ENCODE assay signal across 1 cellular context in the genomic region with DNA sequence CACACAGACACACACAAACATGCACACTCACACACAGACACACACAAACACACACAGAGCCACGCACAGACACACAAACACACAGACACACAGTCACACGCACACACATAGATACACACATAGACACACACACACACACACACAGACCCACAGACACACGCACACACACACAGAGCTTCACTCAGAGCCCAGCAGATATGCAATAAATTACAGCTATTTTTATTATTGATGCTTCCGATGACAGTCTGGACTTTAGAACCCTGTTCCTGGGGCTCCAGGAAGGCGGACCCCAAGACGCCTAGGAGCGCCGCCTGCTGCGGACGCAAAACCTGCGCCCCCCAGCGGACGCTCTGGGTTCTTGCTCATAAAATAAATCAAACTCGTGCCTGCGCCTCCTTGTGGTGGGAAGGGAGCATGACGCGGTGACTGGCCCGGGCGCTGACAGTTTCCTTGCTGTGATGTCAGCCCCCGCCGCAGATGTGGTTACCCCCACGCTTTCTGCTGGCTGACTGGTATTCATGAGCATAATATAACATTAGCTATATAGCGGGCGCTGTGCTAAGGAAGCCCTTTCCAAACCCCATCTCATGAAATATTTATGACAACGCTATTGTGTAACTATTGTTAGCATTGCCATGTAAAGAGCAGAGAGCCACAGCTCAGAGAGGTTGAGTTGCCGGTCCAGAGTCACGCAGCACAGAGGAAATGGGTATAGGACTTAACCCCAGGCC.
A peak's percentile ranks its signal among the peaks of the same experiment; 100 is the strongest.
TF ChIP-seq lines count a peak whose summit lies in the region.

No MANE protein-coding gene starts in this region.

TF ChIP-seq in GM12878, 131 proteins besides CTCF, POLR2A, EP300 and RAD21 (continued from another document and continues in another):
- TF ChIP-seq PRDM15 (CRISPR knock-in tag; IDR thresholded peaks at IDR 0.05) (no peak), EGR1 (IDR thresholded peaks at IDR 0.05; ENCODE audit: borderline replicate concordance in 1 of 2, low read depth in 2 of 2, low read length in 2 of 2) (peak in 1 of 2 experiments; percentile 65; a peak in 2 of 3 replicates), KAT2A (conservative IDR thresholded peaks at IDR 0.05; ENCODE audit: control insufficient read depth, low read depth, low read length) (no peak), E2F8 (IDR thresholded peaks at IDR 0.05; ENCODE audit: low read depth, partially characterized antibody) (no peak), CBX3 (IDR thresholded peaks at IDR 0.05; ENCODE audit: borderline replicate concordance, low read depth) (no peak), NBN (IDR thresholded peaks at IDR 0.05) (peak; percentile 93), ZNF622 (IDR thresholded peaks at IDR 0.05) (no peak), SIN3A (IDR thresholded peaks at IDR 0.05; ENCODE audit: low read depth, low read length) (peak; percentile 77; the same call in 1 of the 2 replicates), ZNF592 (IDR thresholded peaks at IDR 0.05) (peak; percentile 95), STAT1 (conservative IDR thresholded peaks at IDR 0.05) (peak; percentile 94), TCF3 (IDR thresholded peaks at IDR 0.05; ENCODE audit: borderline replicate concordance, insufficient read depth, low read depth, low read length) (no peak), PML (IDR thresholded peaks at IDR 0.05; ENCODE audit: low read length) (no peak), STAT3 (IDR thresholded peaks at IDR 0.05; ENCODE audit: low read depth, low read length) (peak; percentile 65; the same call in 1 of the 2 replicates), RELB (IDR thresholded peaks at IDR 0.05; ENCODE audit: low read depth) (peak; percentile 48; the same call in 1 of the 2 replicates), ASH2L (IDR thresholded peaks at IDR 0.05; ENCODE audit: borderline replicate concordance, low read depth) (no peak), MXI1 (IDR thresholded peaks at IDR 0.05; ENCODE audit: low read depth, low read length) (peak; percentile 63; the same call in 1 of the 2 replicates), MEF2A (IDR thresholded peaks at IDR 0.05; ENCODE audit: insufficient read depth, low read depth, low read length) (peak; percentile 70; the same call in 1 of the 2 replicates), RFX5 (IDR thresholded peaks at IDR 0.05; ENCODE audit: low read depth, low read length) (peak; percentile 28; the same call in 1 of the 2 replicates)
- TF ChIP-seq, protein P1, sequence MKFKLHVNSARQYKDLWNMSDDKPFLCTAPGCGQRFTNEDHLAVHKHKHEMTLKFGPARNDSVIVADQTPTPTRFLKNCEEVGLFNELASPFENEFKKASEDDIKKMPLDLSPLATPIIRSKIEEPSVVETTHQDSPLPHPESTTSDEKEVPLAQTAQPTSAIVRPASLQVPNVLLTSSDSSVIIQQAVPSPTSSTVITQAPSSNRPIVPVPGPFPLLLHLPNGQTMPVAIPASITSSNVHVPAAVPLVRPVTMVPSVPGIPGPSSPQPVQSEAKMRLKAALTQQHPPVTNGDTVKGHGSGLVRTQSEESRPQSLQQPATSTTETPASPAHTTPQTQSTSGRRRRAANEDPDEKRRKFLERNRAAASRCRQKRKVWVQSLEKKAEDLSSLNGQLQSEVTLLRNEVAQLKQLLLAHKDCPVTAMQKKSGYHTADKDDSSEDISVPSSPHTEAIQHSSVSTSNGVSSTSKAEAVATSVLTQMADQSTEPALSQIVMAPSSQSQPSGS (IDR thresholded peaks at IDR 0.05; ENCODE audit: low read length), result no peak
- TF ChIP-seq, protein P2, sequence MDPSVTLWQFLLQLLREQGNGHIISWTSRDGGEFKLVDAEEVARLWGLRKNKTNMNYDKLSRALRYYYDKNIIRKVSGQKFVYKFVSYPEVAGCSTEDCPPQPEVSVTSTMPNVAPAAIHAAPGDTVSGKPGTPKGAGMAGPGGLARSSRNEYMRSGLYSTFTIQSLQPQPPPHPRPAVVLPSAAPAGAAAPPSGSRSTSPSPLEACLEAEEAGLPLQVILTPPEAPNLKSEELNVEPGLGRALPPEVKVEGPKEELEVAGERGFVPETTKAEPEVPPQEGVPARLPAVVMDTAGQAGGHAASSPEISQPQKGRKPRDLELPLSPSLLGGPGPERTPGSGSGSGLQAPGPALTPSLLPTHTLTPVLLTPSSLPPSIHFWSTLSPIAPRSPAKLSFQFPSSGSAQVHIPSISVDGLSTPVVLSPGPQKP (IDR thresholded peaks at IDR 0.05; ENCODE audit: low read depth, low read length), result peak; percentile 34; the same call in 1 of the 2 replicates
- TF ChIP-seq, protein P3, sequence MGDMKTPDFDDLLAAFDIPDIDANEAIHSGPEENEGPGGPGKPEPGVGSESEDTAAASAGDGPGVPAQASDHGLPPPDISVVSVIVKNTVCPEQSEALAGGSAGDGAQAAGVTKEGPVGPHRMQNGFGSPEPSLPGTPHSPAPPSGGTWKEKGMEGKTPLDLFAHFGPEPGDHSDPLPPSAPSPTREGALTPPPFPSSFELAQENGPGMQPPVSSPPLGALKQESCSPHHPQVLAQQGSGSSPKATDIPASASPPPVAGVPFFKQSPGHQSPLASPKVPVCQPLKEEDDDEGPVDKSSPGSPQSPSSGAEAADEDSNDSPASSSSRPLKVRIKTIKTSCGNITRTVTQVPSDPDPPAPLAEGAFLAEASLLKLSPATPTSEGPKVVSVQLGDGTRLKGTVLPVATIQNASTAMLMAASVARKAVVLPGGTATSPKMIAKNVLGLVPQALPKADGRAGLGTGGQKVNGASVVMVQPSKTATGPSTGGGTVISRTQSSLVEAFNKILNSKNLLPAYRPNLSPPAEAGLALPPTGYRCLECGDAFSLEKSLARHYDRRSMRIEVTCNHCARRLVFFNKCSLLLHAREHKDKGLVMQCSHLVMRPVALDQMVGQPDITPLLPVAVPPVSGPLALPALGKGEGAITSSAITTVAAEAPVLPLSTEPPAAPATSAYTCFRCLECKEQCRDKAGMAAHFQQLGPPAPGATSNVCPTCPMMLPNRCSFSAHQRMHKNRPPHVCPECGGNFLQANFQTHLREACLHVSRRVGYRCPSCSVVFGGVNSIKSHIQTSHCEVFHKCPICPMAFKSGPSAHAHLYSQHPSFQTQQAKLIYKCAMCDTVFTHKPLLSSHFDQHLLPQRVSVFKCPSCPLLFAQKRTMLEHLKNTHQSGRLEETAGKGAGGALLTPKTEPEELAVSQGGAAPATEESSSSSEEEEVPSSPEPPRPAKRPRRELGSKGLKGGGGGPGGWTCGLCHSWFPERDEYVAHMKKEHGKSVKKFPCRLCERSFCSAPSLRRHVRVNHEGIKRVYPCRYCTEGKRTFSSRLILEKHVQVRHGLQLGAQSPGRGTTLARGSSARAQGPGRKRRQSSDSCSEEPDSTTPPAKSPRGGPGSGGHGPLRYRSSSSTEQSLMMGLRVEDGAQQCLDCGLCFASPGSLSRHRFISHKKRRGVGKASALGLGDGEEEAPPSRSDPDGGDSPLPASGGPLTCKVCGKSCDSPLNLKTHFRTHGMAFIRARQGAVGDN (IDR thresholded peaks at IDR 0.05), result peak; percentile 57; the same call in 1 of the 2 replicates
- TF ChIP-seq, protein P4, sequence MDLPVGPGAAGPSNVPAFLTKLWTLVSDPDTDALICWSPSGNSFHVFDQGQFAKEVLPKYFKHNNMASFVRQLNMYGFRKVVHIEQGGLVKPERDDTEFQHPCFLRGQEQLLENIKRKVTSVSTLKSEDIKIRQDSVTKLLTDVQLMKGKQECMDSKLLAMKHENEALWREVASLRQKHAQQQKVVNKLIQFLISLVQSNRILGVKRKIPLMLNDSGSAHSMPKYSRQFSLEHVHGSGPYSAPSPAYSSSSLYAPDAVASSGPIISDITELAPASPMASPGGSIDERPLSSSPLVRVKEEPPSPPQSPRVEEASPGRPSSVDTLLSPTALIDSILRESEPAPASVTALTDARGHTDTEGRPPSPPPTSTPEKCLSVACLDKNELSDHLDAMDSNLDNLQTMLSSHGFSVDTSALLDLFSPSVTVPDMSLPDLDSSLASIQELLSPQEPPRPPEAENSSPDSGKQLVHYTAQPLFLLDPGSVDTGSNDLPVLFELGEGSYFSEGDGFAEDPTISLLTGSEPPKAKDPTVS (IDR thresholded peaks at IDR 0.05; ENCODE audit: low read depth, low read length), result no peak
- TF ChIP-seq, protein P5, sequence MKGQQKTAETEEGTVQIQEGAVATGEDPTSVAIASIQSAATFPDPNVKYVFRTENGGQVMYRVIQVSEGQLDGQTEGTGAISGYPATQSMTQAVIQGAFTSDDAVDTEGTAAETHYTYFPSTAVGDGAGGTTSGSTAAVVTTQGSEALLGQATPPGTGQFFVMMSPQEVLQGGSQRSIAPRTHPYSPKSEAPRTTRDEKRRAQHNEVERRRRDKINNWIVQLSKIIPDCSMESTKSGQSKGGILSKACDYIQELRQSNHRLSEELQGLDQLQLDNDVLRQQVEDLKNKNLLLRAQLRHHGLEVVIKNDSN (IDR thresholded peaks at IDR 0.05; ENCODE audit: borderline replicate concordance, extremely low read length, insufficient read depth, low read depth, low read length), result no peak
- TF ChIP-seq, protein P6, sequence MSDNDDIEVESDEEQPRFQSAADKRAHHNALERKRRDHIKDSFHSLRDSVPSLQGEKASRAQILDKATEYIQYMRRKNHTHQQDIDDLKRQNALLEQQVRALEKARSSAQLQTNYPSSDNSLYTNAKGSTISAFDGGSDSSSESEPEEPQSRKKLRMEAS (IDR thresholded peaks at IDR 0.05; ENCODE audit: low read depth, low read length), result peak; percentile 83
